1 cellular context compared by ENCODE assay signal in genomic region chr19:41570639-41571112, GRCh38.
TF ChIP-seq lines count a peak whose summit lies in the region.

No MANE protein-coding gene starts in this region.

TF ChIP-seq in HepG2, 621 proteins besides CTCF, POLR2A, EP300 and RAD21 (continued from another document):
- TF ChIP-seq, protein P1, sequence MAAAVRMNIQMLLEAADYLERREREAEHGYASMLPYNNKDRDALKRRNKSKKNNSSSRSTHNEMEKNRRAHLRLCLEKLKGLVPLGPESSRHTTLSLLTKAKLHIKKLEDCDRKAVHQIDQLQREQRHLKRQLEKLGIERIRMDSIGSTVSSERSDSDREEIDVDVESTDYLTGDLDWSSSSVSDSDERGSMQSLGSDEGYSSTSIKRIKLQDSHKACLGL (CRISPR knock-in tag; IDR thresholded peaks at IDR 0.05) = no peak
- TF ChIP-seq HNF1B (CRISPR knock-in tag; IDR thresholded peaks at IDR 0.05) = peak; percentile 42; the same call in 1 of the 2 replicates
